1 cellular context compared by ENCODE assay signal in genomic region chrX:12489341-12489740, GRCh38.
TF ChIP-seq lines count a peak whose summit lies in the region.

No MANE protein-coding gene starts in this region.

TF ChIP-seq in SK-N-SH, 30 proteins besides CTCF, POLR2A, EP300 and RAD21 (continued from another document):
- TF ChIP-seq ZBTB33 (IDR thresholded peaks at IDR 0.05; ENCODE audit: borderline replicate concordance, low read depth) = no peak
- TF ChIP-seq POLR2AphosphoS5 (IDR thresholded peaks at IDR 0.05; ENCODE audit: low read depth, low read length) = no peak
- no peak for TF ChIP-seq IRF3 (IDR thresholded peaks at IDR 0.05; ENCODE audit: low read depth, low read length)
- no peak for TF ChIP-seq MXI1 (IDR thresholded peaks at IDR 0.05; ENCODE audit: low read depth, low read length)
- no peak for TF ChIP-seq GATA2 (CRISPR knock-in tag; IDR thresholded peaks at IDR 0.05)
- TF ChIP-seq FOXJ3 (CRISPR knock-in tag; IDR thresholded peaks at IDR 0.05) = no peak
- no peak for TF ChIP-seq TAF1 (IDR thresholded peaks at IDR 0.05; ENCODE audit: borderline replicate concordance, low read depth, low read length)
- no peak for TF ChIP-seq SMC3 (IDR thresholded peaks at IDR 0.05; ENCODE audit: low read depth, low read length)
- TF ChIP-seq GABPA (IDR thresholded peaks at IDR 0.05; ENCODE audit: low read depth) = no peak
- no peak for TF ChIP-seq NRF1 (IDR thresholded peaks at IDR 0.05; ENCODE audit: low read depth, low read length)
- no peak for TF ChIP-seq USF2 (IDR thresholded peaks at IDR 0.05; ENCODE audit: borderline replicate concordance, low read depth, low read length)
